ENCODE assay signal across 29 cellular contexts in the genomic region with DNA sequence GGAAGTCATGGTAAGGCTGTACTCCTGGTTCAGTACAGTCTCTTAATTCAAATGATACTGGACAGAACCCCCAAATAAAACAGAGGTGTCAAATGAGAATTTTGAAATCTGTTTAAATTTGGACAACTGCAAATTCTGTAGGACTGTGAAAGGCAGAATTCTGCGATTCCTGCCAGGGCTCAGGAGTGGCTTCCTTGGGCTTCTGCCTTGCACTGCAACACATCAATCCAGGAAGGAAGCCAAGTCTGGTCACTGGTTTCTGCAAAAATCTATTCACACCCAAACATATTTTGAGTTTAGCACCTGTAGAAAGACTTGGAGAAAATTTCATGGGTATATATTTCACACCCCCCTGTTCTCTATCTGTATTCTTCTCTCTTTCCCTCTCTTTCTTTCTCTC.
"Had no signal": no experiment of that assay in that cellular context is flagged by ENCODE, and none has a peak within 500 bp of the region (broad histone marks: within the 10 kb centered on the region; RNA-seq: fewer than 3 reads in every experiment).

No MANE protein-coding gene starts in this region.

- H3K4me1 ChIP-seq: colonic mucosa, gastrocnemius medialis, heart left ventricle, heart right ventricle had no signal

- H3K4me3 ChIP-seq: colonic mucosa, coronary artery, dorsolateral prefrontal cortex, esophagus muscularis mucosa, esophagus squamous epithelium, gastrocnemius medialis, gastroesophageal sphincter, heart left ventricle, heart right ventricle had no signal

- H3K27me3 ChIP-seq: colonic mucosa, dorsolateral prefrontal cortex, esophagus muscularis mucosa, esophagus squamous epithelium, foreskin keratinocyte, gastrocnemius medialis, gastroesophageal sphincter, heart left ventricle, heart right ventricle had no signal

- H3K27ac Mint-ChIP-seq: dendritic cell treated with granulocyte-macrophage colony-stimulating factor and Interleukin-4, amounts not matched to agents 40 ng/mL and 50 ng/mL, for 4 days; effector memory CD8-positive, alpha-beta T cell; endodermal cell had no signal

- DNase-seq: colonic mucosa; cortex of kidney; dermis blood vessel endothelial cell; dorsolateral prefrontal cortex; effector CD4-positive, alpha-beta T cell; effector CD8-positive, alpha-beta T cell; effector memory CD4-positive, alpha-beta T cell; effector memory CD8-positive, alpha-beta T cell; endodermal cell; erythroblast; esophagus squamous epithelium; foreskin fibroblast; foreskin keratinocyte; foreskin melanocyte; gastrocnemius medialis; glutamatergic neuron; head of caudate nucleus; heart left ventricle; heart right ventricle had no signal

- H3K9me3 ChIP-seq: colonic mucosa, esophagus muscularis mucosa, esophagus squamous epithelium, gastrocnemius medialis, gastroesophageal sphincter, heart left ventricle, heart right ventricle had no signal

- H3K27me3 Mint-ChIP-seq: dendritic cell treated with granulocyte-macrophage colony-stimulating factor and Interleukin-4, amounts not matched to agents 40 ng/mL and 50 ng/mL, for 4 days had no signal

- H3K4me3 Mint-ChIP-seq: dendritic cell treated with granulocyte-macrophage colony-stimulating factor and Interleukin-4, amounts not matched to agents 40 ng/mL and 50 ng/mL, for 4 days; effector memory CD8-positive, alpha-beta T cell; endodermal cell had no signal

- H3K9me3 Mint-ChIP-seq: dendritic cell treated with granulocyte-macrophage colony-stimulating factor and Interleukin-4, amounts not matched to agents 40 ng/mL and 50 ng/mL, for 4 days; effector memory CD8-positive, alpha-beta T cell; endodermal cell had no signal

- H3K36me3 ChIP-seq: colonic mucosa, esophagus muscularis mucosa, esophagus squamous epithelium, gastrocnemius medialis, gastroesophageal sphincter, heart left ventricle, heart right ventricle had no signal

- FAIRE-seq: colon, endometrium, endothelial cell of umbilical vein, frontal cortex had no signal

- H3K27ac ChIP-seq: colonic mucosa, coronary artery, dorsolateral prefrontal cortex, epithelial cell of prostate, esophagus muscularis mucosa, esophagus squamous epithelium, foreskin keratinocyte, gastrocnemius medialis, gastroesophageal sphincter, heart left ventricle, heart right ventricle had no signal

- ATAC-seq: effector memory CD8-positive, alpha-beta T cell; esophagus mucosa; foreskin keratinocyte; gastrocnemius medialis; gastroesophageal sphincter; heart left ventricle; heart right ventricle had no signal
